8 cellular contexts compared by ENCODE assay signal in genomic region chr19:47863514-47863936, GRCh38. TPM values are rescaled to one million over a fixed set of nuclear protein-coding genes. Genes with fewer than 3 reads are reported as not detected.
A peak's percentile ranks its signal among the peaks of the same experiment; 100 is the strongest.
DNase-seq lines count a peak whose midpoint lies in the region; ATAC-seq and TF ChIP-seq lines count a peak whose summit lies in the region.

No MANE protein-coding gene starts in this region.

- H3K27ac ChIP-seq in ovary = no peak overlapping the region
- no peak overlapping the region for H3K27ac ChIP-seq in tibial nerve

- H3K27me3 ChIP-seq in ovary (no peaks in the 10 kb centered on the region), tibial nerve (no peaks in the 10 kb centered on the region)

- DNase-seq in DMS79 treated with DMSO at 0.1 percent for 48 hours (lab: John Stamatoyannopoulos, UW) (peak; percentile 27), LoVo (ENCODE audit: low spot score) (peak; percentile 74), SK-MEL-5 (ENCODE audit: low read depth, low spot score) (peak; percentile 88), glomerular endothelial cell (ENCODE audit: extremely low read depth, low read depth, low spot score) (peak; percentile 4), ovary (peak; percentile 76 to 89 (median 85)), tibial nerve (ENCODE audit: low spot score in 2 of 2) (peak; percentile 67 to 81)
- peak; percentile 85 for DNase-seq in activated naive CD4-positive, alpha-beta T cell treated with Interleukin-2 at 50 U/mL for 16 hours

- H3K9me3 ChIP-seq in ovary (no peaks in the 10 kb centered on the region), tibial nerve (peaks cover 0 to 2% (median 0%) of the 10 kb centered on the region in 4 donors)

- ATAC-seq in GM21528 (IDR thresholded peaks at IDR 0.05; ENCODE audit: low FRiP score, unreplicated experiment) = no peak

- TF ChIP-seq EP300 in ovary (IDR thresholded peaks at IDR 0.05) (no peak), tibial nerve (IDR thresholded peaks at IDR 0.05) (no peak)

- TF ChIP-seq POLR2A in ovary (IDR thresholded peaks at IDR 0.05) (no peak), tibial nerve (IDR thresholded peaks at IDR 0.05) (no peak)

- 10 to 14% (median 10%) methylated on average over 14 of the region's 14 CpGs for WGBS in ovary, 3 donors
- 15 to 18% methylated on average over 14 of the region's 14 CpGs for WGBS in tibial nerve, 2 donors

- intact Hi-C loops in ovary (cut with DNase I) = no loop called here

- no peaks in the 10 kb centered on the region for H3K4me1 ChIP-seq in ovary (ENCODE audit: insufficient read depth)
- peaks cover 0 to 6% (median 0%) of the 10 kb centered on the region in 4 donors for H3K4me1 ChIP-seq in tibial nerve

- TF ChIP-seq CTCF in ovary (IDR thresholded peaks at IDR 0.05) (peak; percentile 61 to 67 (median 65)), tibial nerve (IDR thresholded peaks at IDR 0.05) (peak; percentile 70 to 89 (median 83))

- in situ Hi-C loops in SK-MEL-5 (cut with HindIII; ENCODE audit: low pct_unique_long_range_greater_than_20kb, low sequenced_read_pairs) = no loop called here

- H3K4me3 ChIP-seq in ovary = no peak overlapping the region
- no peak overlapping the region for H3K4me3 ChIP-seq in tibial nerve

- H3K36me3 ChIP-seq in ovary (no peaks in the 10 kb centered on the region), tibial nerve (no peaks in the 10 kb centered on the region)

RNA-seq across cellular contexts. Expression of gene TPRX2, which starts 4.5 kb away (rescaled TPM):
- total RNA-seq in SK-MEL-5 (2014; rRNA removed; shearing (Covaris generic)) = not detected in 2 replicates
- polyA plus RNA-seq in SK-MEL-5 (2015; cell fraction: cytosol; rRNA removed) = not detected in 2 replicates
- polyA plus RNA-seq in SK-MEL-5 (2015; cell fraction: nucleus; rRNA removed) = not detected in 2 replicates
- total RNA-seq in glomerular endothelial cell (not detected in 2 replicates), ovary (not detected), tibial nerve (not detected)
- not detected for polyA plus RNA-seq in ovary

RNA-seq across cellular contexts. Expression of gene SULT2A1, which starts 22.6 kb away (rescaled TPM):
- total RNA-seq in SK-MEL-5 (2014; rRNA removed; shearing (Covaris generic)) = 0.16 and 0.21 TPM in 2 replicates
- polyA plus RNA-seq in SK-MEL-5 (2015; cell fraction: cytosol; rRNA removed) = 0.05 TPM in 1 of 2 replicates, not detected in the other
- not detected in 2 replicates for polyA plus RNA-seq in SK-MEL-5 (2015; cell fraction: nucleus; rRNA removed)
- not detected in 2 replicates for total RNA-seq in glomerular endothelial cell
- 1 to 10 TPM in 1 of 7 donors, under 1 TPM in 3, not detected in 3; 0.12 to 1.3 (median 0.32) TPM for total RNA-seq in ovary
- polyA plus RNA-seq in ovary = 1 to 10 TPM in 1 of 2 donors, under 1 TPM in 1; 0.29 to 2.5 TPM
- not detected for total RNA-seq in tibial nerve

RNA-seq across cellular contexts. Expression of gene CRX, which starts 41.8 kb away (rescaled TPM):
- total RNA-seq in SK-MEL-5 (2014; rRNA removed; shearing (Covaris generic)) = not detected in 2 replicates
- not detected in 2 replicates for polyA plus RNA-seq in SK-MEL-5 (2015; cell fraction: cytosol; rRNA removed)
- not detected in 2 replicates for polyA plus RNA-seq in SK-MEL-5 (2015; cell fraction: nucleus; rRNA removed)
- not detected in 2 replicates for total RNA-seq in glomerular endothelial cell
- not detected for total RNA-seq in ovary
- not detected for polyA plus RNA-seq in ovary
- total RNA-seq in tibial nerve = not detected

RNA-seq across cellular contexts. Expression of gene TPRX1, which starts 59.2 kb away (rescaled TPM):
- total RNA-seq in SK-MEL-5 (2014; rRNA removed; shearing (Covaris generic)) = not detected in 2 replicates
- polyA plus RNA-seq in SK-MEL-5 (2015; cell fraction: cytosol; rRNA removed) = not detected in 2 replicates
- not detected in 2 replicates for polyA plus RNA-seq in SK-MEL-5 (2015; cell fraction: nucleus; rRNA removed)
- total RNA-seq in glomerular endothelial cell (not detected in 2 replicates), ovary (not detected), tibial nerve (not detected)
- polyA plus RNA-seq in ovary = not detected

Comparison
In these comparisons a context has a peak if more than half of its experiments do, and no peak if none do; other contexts are left out.
1. DNase-seq: peak in every context shown above with its lines; median percentile 88 in SK-MEL-5; 85 in activated naive CD4-positive, alpha-beta T cell treated with Interleukin-2 at 50 U/mL for 16 hours; 85 in ovary; 74 in LoVo; 74 in tibial nerve; 27 in DMS79 treated with DMSO at 0.1 percent for 48 hours; 4 in glomerular endothelial cell.